19 cellular contexts compared by ENCODE assay signal in genomic region chr14:51674294-51675002, GRCh38. TPM values are rescaled to one million over a fixed set of nuclear protein-coding genes. Genes with fewer than 3 reads are reported as not detected.
DNase-seq lines count a peak whose midpoint lies in the region; ATAC-seq, FAIRE-seq and TF ChIP-seq lines count a peak whose summit lies in the region.
"Had no signal": no experiment of that assay in that cellular context is flagged by ENCODE, and none has a peak within 500 bp of the region (broad histone marks: within the 10 kb centered on the region; RNA-seq: fewer than 3 reads in every experiment).

No MANE protein-coding gene starts in this region.

- H3K9me3 ChIP-seq in RWPE2 (ENCODE audit: severe bottlenecking) (no peaks in the 10 kb centered on the region), pancreas (no peaks in the 10 kb centered on the region)
- H3K9me3 ChIP-seq: thoracic aorta had no signal

- peaks cover 37% of the 10 kb centered on the region for H3K4me1 Mint-ChIP-seq in mesothelial cell of epicardium

- H3K36me3 Mint-ChIP-seq in mesothelial cell of epicardium: peaks cover 9% of the 10 kb centered on the region

- TF ChIP-seq CTCF in RWPE2 (IDR thresholded peaks at IDR 0.05; ENCODE audit: poor library complexity, severe bottlenecking) (no peak), choroid plexus epithelial cell (conservative IDR thresholded peaks at IDR 0.05; ENCODE audit: low read depth, low read length) (no peak), mesothelial cell of epicardium (IDR thresholded peaks at IDR 0.05; ENCODE audit: unreplicated experiment) (no peak), pancreas (IDR thresholded peaks at IDR 0.05) (no peak)

- H3K36me3 ChIP-seq in RWPE2 (ENCODE audit: low read depth): peaks cover 58% of the 10 kb centered on the region
- no peaks in the 10 kb centered on the region for H3K36me3 ChIP-seq in pancreas
- H3K36me3 ChIP-seq: thoracic aorta had no signal

- H3K27me3 ChIP-seq in RWPE2 (ENCODE audit: insufficient read depth, poor library complexity, severe bottlenecking) (no peaks in the 10 kb centered on the region), pancreas (no peaks in the 10 kb centered on the region)

- H3K27me3 Mint-ChIP-seq in mesothelial cell of epicardium (ENCODE audit: low read depth): no peaks in the 10 kb centered on the region

- no peak overlapping the region for H3K4me3 Mint-ChIP-seq in mesothelial cell of epicardium
- H3K4me3 Mint-ChIP-seq: activated T-helper 1 cell treated with anti-CD3 and anti-CD28 coated beads, Interleukin-12 subunit alpha, Interleukin-12 subunit beta, Interleukin-2, Interleukin-4 antibody, amounts not matched to agents 30 ng/mL and 10 ng/mL and 1 ng/mL, durations not matched to agents 14 hours and 24 hours and 36 hours; naive thymus-derived CD4-positive, alpha-beta T cell had no signal

- WGBS in pancreas, 2 donors: 88 to 97% methylated on average over 5 of the region's 5 CpGs

- intact Hi-C loops in pancreas (cut with DNase I): no loop called here
- intact Hi-C loops in posterior cingulate gyrus (cut with DNase I): no loop called here

- H3K27ac ChIP-seq in RWPE2 (ENCODE audit: poor library complexity, severe bottlenecking) (peak overlapping the region; percentile 72), pancreas (no peak overlapping the region)
- H3K27ac ChIP-seq: coronary artery, thoracic aorta had no signal

- peak; percentile 88 for ATAC-seq in RWPE2 (ENCODE audit: low read depth)
- ATAC-seq in pancreas: no peak
- no peak for ATAC-seq in HG03095 (IDR thresholded peaks at IDR 0.05; ENCODE audit: unreplicated experiment)
- no peak for ATAC-seq in GM19455 (IDR thresholded peaks at IDR 0.05; ENCODE audit: unreplicated experiment)
- ATAC-seq: naive thymus-derived CD4-positive, alpha-beta T cell had no signal

- H3K4me1 ChIP-seq in RWPE2 (ENCODE audit: insufficient read depth, poor library complexity, severe bottlenecking): peaks cover 49% of the 10 kb centered on the region
- no peaks in the 10 kb centered on the region for H3K4me1 ChIP-seq in pancreas

- peak overlapping the region; percentile 68 for H3K27ac Mint-ChIP-seq in mesothelial cell of epicardium
- H3K27ac Mint-ChIP-seq: activated T-helper 1 cell treated with anti-CD3 and anti-CD28 coated beads, Interleukin-12 subunit alpha, Interleukin-12 subunit beta, Interleukin-2, Interleukin-4 antibody, amounts not matched to agents 30 ng/mL and 10 ng/mL and 1 ng/mL, durations not matched to agents 14 hours and 24 hours and 36 hours; naive thymus-derived CD4-positive, alpha-beta T cell had no signal

- peaks cover 3% of the 10 kb centered on the region for H3K9me3 Mint-ChIP-seq in mesothelial cell of epicardium
- H3K9me3 Mint-ChIP-seq: activated T-helper 1 cell treated with anti-CD3 and anti-CD28 coated beads, Interleukin-12 subunit alpha, Interleukin-12 subunit beta, Interleukin-2, Interleukin-4 antibody, amounts not matched to agents 30 ng/mL and 10 ng/mL and 1 ng/mL, durations not matched to agents 14 hours and 24 hours and 36 hours had no signal

- FAIRE-seq in pancreas (lab: Jason Lieb, UNC): no peak

- no peak overlapping the region for H3K4me3 ChIP-seq in RWPE2 (ENCODE audit: severe bottlenecking)
- H3K4me3 ChIP-seq in choroid plexus epithelial cell (ENCODE audit: low read depth, low read length): no peak overlapping the region
- H3K4me3 ChIP-seq in pancreas: no peak overlapping the region
- H3K4me3 ChIP-seq: coronary artery, thoracic aorta had no signal

- peak; percentile 51 for DNase-seq in Daoy (ENCODE audit: low read depth)
- DNase-seq in RWPE2 (ENCODE audit: low spot score): no peak
- peak; percentile 90 for DNase-seq in choroid plexus epithelial cell (ENCODE audit: low read depth)
- no peak for DNase-seq in mesothelial cell of epicardium (ENCODE audit: low spot score in 2 of 2, unreplicated experiment in 2 of 2)
- no peak for DNase-seq in pancreas
- DNase-seq in posterior cingulate gyrus: no peak
- DNase-seq: activated CD4-positive, alpha-beta T cell treated with anti-CD3 and anti-CD28 coated beads, Interleukin-2, amount 50 U/mL, for 48 hours; erythroblast; naive thymus-derived CD4-positive, alpha-beta T cell; NCI-H1048; NK-92 treated with Interleukin-12 subunit alpha and Interleukin-12 subunit beta, amount 100 ng/mL, for 24 hours; SIG-M5; stimulated activated CD4-positive, alpha-beta T cell treated with anti-CD3 and anti-CD28 coated beads, Interleukin-2, amount 100 ng/mL, for 24 hours; stimulated activated CD8-positive, alpha-beta memory T cell treated with anti-CD3 and anti-CD28 coated beads, Interleukin-4, amount 100 ng/mL, for 48 hours had no signal

RNA-seq across cellular contexts. Expression of gene FRMD6, which starts 22.7 kb away (rescaled TPM):
- total RNA-seq in Daoy (2014; rRNA removed; shearing (Covaris generic)): 185 and 203 TPM in 2 replicates
- 43.4 to 51.8 TPM (median 46.6 TPM) in 3 replicates for total RNA-seq in mesothelial cell of epicardium
- 10 to 100 TPM in 1 of 6 donors, 1 to 10 TPM in 5; 2.9 to 20.3 (median 7.1) TPM for total RNA-seq in pancreas
- 1 to 10 TPM; 2.8 to 3.5 TPM for polyA plus RNA-seq in pancreas

Comparison
In these comparisons a context has a peak if more than half of its experiments do, and no peak if none do; other contexts are left out.
1. DNase-seq: peak in Daoy (single experiment) and choroid plexus epithelial cell (single experiment); none in RWPE2 (single experiment), mesothelial cell of epicardium (0 of 2), pancreas (0 of 6) and posterior cingulate gyrus (0 of 10).